16 cellular contexts compared by ENCODE assay signal in the genomic region with DNA sequence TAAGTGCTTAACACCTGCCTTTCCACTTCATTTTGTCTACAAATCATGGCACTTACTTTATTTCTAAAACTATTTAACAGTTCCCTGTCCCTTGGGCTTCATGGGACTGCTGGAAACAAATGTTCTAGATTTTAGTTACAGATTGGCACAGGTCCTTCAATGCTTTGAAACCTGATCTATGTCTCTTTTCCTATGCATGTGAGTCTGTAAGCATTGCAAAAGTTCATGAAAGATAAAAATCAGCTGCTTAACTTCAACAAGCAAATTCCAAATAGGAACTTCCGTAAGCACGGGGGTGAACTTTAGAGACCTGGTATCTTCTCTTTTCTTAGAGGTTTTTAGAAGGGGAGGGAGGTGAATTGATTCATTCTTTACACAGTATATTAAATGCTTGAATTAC. TPM values are rescaled to one million over a fixed set of nuclear protein-coding genes. Genes with fewer than 3 reads are reported as not detected.
DNase-seq lines count a peak whose midpoint lies in the region; ATAC-seq, FAIRE-seq and TF ChIP-seq lines count a peak whose summit lies in the region.
"Had no signal": no experiment of that assay in that cellular context is flagged by ENCODE, and none has a peak within 500 bp of the region (broad histone marks: within the 10 kb centered on the region; RNA-seq: fewer than 3 reads in every experiment).

No MANE protein-coding gene starts in this region.

- H3K9ac ChIP-seq in HepG2 (ENCODE audit: insufficient read depth, low read depth, low read length): no peak overlapping the region

- H3K4me3 ChIP-seq in HepG2 (replicated peaks in 1 of 3; ENCODE audit: insufficient read depth in 1 of 3, low read depth in 2 of 3, low read length in 3 of 3): no peak overlapping the region
- no peak overlapping the region for H3K4me3 ChIP-seq in right lobe of liver
- no peak overlapping the region for H3K4me3 ChIP-seq in SJCRH30

- H3K4me1 ChIP-seq in HepG2 (ENCODE audit: insufficient read depth, low read length): no peaks in the 10 kb centered on the region
- no peaks in the 10 kb centered on the region for H3K4me1 ChIP-seq in right lobe of liver
- peaks cover 35% of the 10 kb centered on the region for H3K4me1 ChIP-seq in SJCRH30

- no peak overlapping the region for H3K4me2 ChIP-seq in HepG2 (ENCODE audit: low read depth, low read length)

- peaks cover 0 to 8% of the 10 kb centered on the region in 2 experiments; a peak in 3 of 5 replicates for H3K27me3 ChIP-seq in HepG2 (ENCODE audit: control insufficient read depth in 1 of 2, insufficient read depth in 2 of 2, low read length in 2 of 2)
- no peaks in the 10 kb centered on the region for H3K27me3 ChIP-seq in right lobe of liver
- H3K27me3 ChIP-seq in SJCRH30: no peaks in the 10 kb centered on the region

- H3K79me2 ChIP-seq in HepG2 (ENCODE audit: insufficient read depth, low read length): no peaks in the 10 kb centered on the region

- POLR2A ChIA-PET in HepG2 (lab: Yijun Ruan, JAX): no interaction called here

- WGBS in HepG2 (ENCODE audit: low lambda C conversion rate): 0% methylated on average over 2 of the region's 2 CpGs
- WGBS in right lobe of liver (ENCODE audit: insufficient coverage, low coverage, low lambda C conversion rate, missing lambda C conversion rate): 30% methylated on average over 2 of the region's 2 CpGs

- no peak for TF ChIP-seq POLR2A in HepG2 (IDR thresholded peaks at IDR 0.05; ENCODE audit: insufficient read depth in 1 of 2, low read depth in 2 of 2, low read length in 2 of 2)
- no peak for TF ChIP-seq POLR2A in right lobe of liver (IDR thresholded peaks at IDR 0.05)

- TF ChIP-seq RAD21 in HepG2 (CRISPR knock-in tag; IDR thresholded peaks at IDR 0.05): no peak

- FAIRE-seq in HepG2 (lab: Jason Lieb, UNC): no peak

- H3K36me3 ChIP-seq in HepG2 (replicated peaks in 1 of 2; ENCODE audit: control insufficient read depth in 1 of 2, insufficient read depth in 2 of 2, low read length in 2 of 2) (no peaks in the 10 kb centered on the region), right lobe of liver (no peaks in the 10 kb centered on the region), SJCRH30 (peaks cover 14% of the 10 kb centered on the region)

- in situ Hi-C loops in HepG2 (cut with HindIII; ENCODE audit: extremely low pct_ligation_motif_present, low pct_unique_long_range_greater_than_20kb): no loop called here

- no peak overlapping the region for H3K27ac ChIP-seq in HepG2 (ENCODE audit: extremely low read length, insufficient read depth, low read length)
- H3K27ac ChIP-seq in right lobe of liver: no peak overlapping the region
- H3K27ac ChIP-seq in SJCRH30: peak overlapping the region; percentile 21; the same call in 1 of the 2 replicates

- no peaks in the 10 kb centered on the region for H4K20me1 ChIP-seq in HepG2 (ENCODE audit: insufficient read depth, low read length)

- H3K9me3 ChIP-seq in HepG2 (ENCODE audit: low read length): no peaks in the 10 kb centered on the region
- no peaks in the 10 kb centered on the region for H3K9me3 ChIP-seq in right lobe of liver
- H3K9me3 ChIP-seq in SJCRH30 (replicated peaks): no peaks in the 10 kb centered on the region

- no peak for TF ChIP-seq EP300 in HepG2 (IDR thresholded peaks at IDR 0.05; ENCODE audit: low read depth in 2 of 2, low read length in 2 of 2)
- TF ChIP-seq EP300 in HepG2 (CRISPR knock-in tag; IDR thresholded peaks at IDR 0.05; ENCODE audit: borderline replicate concordance): no peak

- DNase-seq in HepG2 (ENCODE audit: low spot score) (peak; percentile 14), right lobe of liver (no peak), SJCRH30 (peak; percentile 17 to 71), iris pigment epithelial cell (ENCODE audit: low read depth) (peak; percentile 26), NCI-H187 (lab: John Stamatoyannopoulos, UW) (no peak), NCI-H510A (lab: John Stamatoyannopoulos, UW) (no peak), epidermal melanocyte (ENCODE audit: insufficient read length, low spot score) (no peak)
- DNase-seq: CD8-positive, alpha-beta memory T cell; EL; NCI-H1436 treated with DMSO at 0.1 percent for 48 hours; NCI-H2081 treated with DMSO at 0.1 percent for 48 hours had no signal

- CTCF ChIA-PET in HepG2 (lab: Yijun Ruan, JAX; ENCODE audit: low intra/inter-chr PET ratio, low total read pairs): no interaction called here

- H2AFZ ChIP-seq in HepG2 (ENCODE audit: low read length): no peak overlapping the region

- ATAC-seq in HepG2: no peak
- no peak for ATAC-seq in right lobe of liver
- no peak for ATAC-seq in HG03280 (IDR thresholded peaks at IDR 0.05; ENCODE audit: unreplicated experiment)

- TF ChIP-seq CTCF in HepG2 (CRISPR knock-in tag; IDR thresholded peaks at IDR 0.05): no peak
- no peak for TF ChIP-seq CTCF in right lobe of liver (IDR thresholded peaks at IDR 0.05)

- no TSS peak for BruUV-seq in HepG2 (replicated peaks; lab: Mats Ljungman, UMichigan)

- intact Hi-C loops in HepG2 (cut with micrococcal nuclease; ENCODE audit: unreplicated experiment) (no loop called here), right lobe of liver (cut with DNase I) (no loop called here)

TF ChIP-seq in HepG2, 621 proteins besides CTCF, POLR2A, EP300 and RAD21:
- TF ChIP-seq KDM2A (CRISPR knock-in tag; IDR thresholded peaks at IDR 0.05; ENCODE audit: borderline replicate concordance, low read depth) (no peak), SIX4 (CRISPR knock-in tag; IDR thresholded peaks at IDR 0.05) (peak; percentile 69; the same call in 1 of the 2 replicates), BCL6 (CRISPR knock-in tag; IDR thresholded peaks at IDR 0.05) (no peak)
- TF ChIP-seq, protein P1, sequence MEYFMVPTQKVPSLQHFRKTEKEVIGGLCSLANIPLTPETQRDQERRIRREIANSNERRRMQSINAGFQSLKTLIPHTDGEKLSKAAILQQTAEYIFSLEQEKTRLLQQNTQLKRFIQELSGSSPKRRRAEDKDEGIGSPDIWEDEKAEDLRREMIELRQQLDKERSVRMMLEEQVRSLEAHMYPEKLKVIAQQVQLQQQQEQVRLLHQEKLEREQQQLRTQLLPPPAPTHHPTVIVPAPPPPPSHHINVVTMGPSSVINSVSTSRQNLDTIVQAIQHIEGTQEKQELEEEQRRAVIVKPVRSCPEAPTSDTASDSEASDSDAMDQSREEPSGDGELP (IDR thresholded peaks at IDR 0.05; ENCODE audit: borderline replicate concordance, low read depth): 0 out of 2 replicates have a peak, but pooled peaks have one; percentile 17

RNA-seq across cellular contexts. Expression of a gene that starts 9.5 kb away (rescaled TPM):
- not detected in 2 replicates for total RNA-seq in HepG2 (2016; rRNA removed; fragmentation: Illumina TruSeq; extraction: Trizol)
- not detected in 2 replicates for total RNA-seq in HepG2 (2016; cell fraction: cytosol; rRNA removed; fragmentation: Illumina TruSeq; extraction: Trizol; ENCODE audit: low read depth)
- total RNA-seq in HepG2 (2016; cell fraction: insoluble cytoplasmic fraction; rRNA removed; fragmentation: Illumina TruSeq; extraction: Trizol): not detected in 2 replicates
- not detected in 2 replicates for total RNA-seq in HepG2 (2016; cell fraction: membrane; rRNA removed; fragmentation: Illumina TruSeq; extraction: Trizol)
- total RNA-seq in HepG2 (2016; cell fraction: nucleus; rRNA removed; fragmentation: Illumina TruSeq; extraction: Trizol): not detected in 2 replicates
- polyA plus RNA-seq in HepG2 (2011; rRNA removed): not detected in 2 replicates
- not detected in 2 replicates for polyA plus RNA-seq in HepG2 (2011; cell fraction: cytosol; rRNA removed)
- not detected in 2 replicates for polyA plus RNA-seq in HepG2 (2011; cell fraction: nucleus; rRNA removed)
- not detected in 2 replicates for polyA plus RNA-seq in HepG2 (2012)
- polyA plus RNA-seq in HepG2 (2016; cell fraction: cytosol; fragmentation: Illumina TruSeq; extraction: Trizol; ENCODE audit: low read depth): not detected in 2 replicates
- not detected in 2 replicates for polyA plus RNA-seq in HepG2 (2016; cell fraction: insoluble cytoplasmic fraction; fragmentation: Illumina TruSeq; extraction: Trizol; ENCODE audit: low read depth)
- polyA plus RNA-seq in HepG2 (2016; cell fraction: membrane; fragmentation: Illumina TruSeq; extraction: Trizol; ENCODE audit: low read depth): not detected in 2 replicates
- polyA plus RNA-seq in HepG2 (2016; cell fraction: nucleus; fragmentation: Illumina TruSeq; extraction: Trizol; ENCODE audit: insufficient read depth, low read depth): not detected in 2 replicates
- polyA minus RNA-seq in HepG2 (2011; rRNA and poly(A)+ RNA removed; ENCODE audit: low replicate concordance): not detected in 2 replicates
- polyA minus RNA-seq in HepG2 (2011; cell fraction: cytosol; rRNA and poly(A)+ RNA removed): not detected in 2 replicates
- not detected in 2 replicates for polyA minus RNA-seq in HepG2 (2011; cell fraction: nucleus; rRNA and poly(A)+ RNA removed)
- under 1 TPM in 4 of 6 experiments, not detected in 2; 0.05 to 0.38 (median 0.22) TPM for total RNA-seq in right lobe of liver
- 10.8 and 12.0 TPM in 2 replicates for total RNA-seq in SJCRH30 (2014; rRNA removed; shearing (Covaris generic))
- total RNA-seq: CD8-positive, alpha-beta memory T cell; NCI-H460; OCI-LY7; RPMI7951 had no signal
- polyA plus RNA-seq: AG04450; CD8-positive, alpha-beta memory T cell had no signal

Comparison
In these comparisons a context has a peak if more than half of its experiments do, and no peak if none do; other contexts are left out.
1. DNase-seq: peak in HepG2 (single experiment), SJCRH30 (2 of 2) and iris pigment epithelial cell (single experiment); none in right lobe of liver (0 of 3), NCI-H187 (0 of 2), NCI-H510A (single experiment) and epidermal melanocyte (single experiment).